Comparison of ENCODE assay signal across 8 cellular contexts in the genomic region with DNA sequence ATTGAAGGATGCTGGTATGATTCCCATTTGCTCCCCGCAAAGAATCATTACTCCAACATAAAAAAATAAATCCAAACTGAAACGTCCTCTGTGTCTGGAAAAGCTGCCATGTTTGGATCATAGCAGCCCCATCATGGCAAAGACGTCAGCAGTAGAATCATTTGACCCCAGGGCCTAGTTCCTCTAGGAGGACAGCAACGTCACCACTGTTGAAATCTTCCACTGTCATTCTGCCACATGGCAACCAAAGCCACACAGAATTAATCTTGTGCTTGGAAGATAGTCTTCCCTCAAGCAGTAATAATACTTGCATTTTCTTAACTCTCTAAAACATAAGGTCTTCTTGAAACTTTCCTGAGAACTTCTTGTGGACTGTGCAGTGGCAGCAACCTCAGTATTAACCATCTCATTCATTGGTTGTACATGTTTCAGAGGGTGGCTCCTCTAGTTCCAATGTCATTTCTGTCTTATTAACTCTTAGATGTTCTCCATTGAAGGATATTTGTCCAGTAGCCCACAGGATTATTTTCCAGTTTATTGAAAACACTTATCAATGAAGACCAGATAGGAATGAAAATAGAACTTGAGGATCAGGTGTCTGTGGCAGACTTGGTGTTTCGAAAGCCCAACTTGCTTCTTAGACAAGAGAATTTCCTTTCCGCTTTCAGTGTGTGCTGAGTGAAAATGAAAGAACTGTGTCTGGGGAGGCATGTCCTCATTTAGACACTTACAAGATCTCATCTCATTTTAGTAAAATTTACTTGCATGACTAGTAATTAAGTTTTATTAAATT.
DNase-seq lines count a peak whose midpoint lies in the region; ATAC-seq lines count a peak whose summit lies in the region.

No MANE protein-coding gene starts in this region.

- H3K4me1 ChIP-seq in HAP-1: no peaks in the 10 kb centered on the region

- peaks cover 3% of the 10 kb centered on the region; the same call in 1 of the 2 replicates for H3K27me3 ChIP-seq in HAP-1 (ENCODE audit: low read depth)

- H3K9me3 ChIP-seq in HAP-1: no peaks in the 10 kb centered on the region

- peak; percentile 97 for ATAC-seq in GM19397 (IDR thresholded peaks at IDR 0.05; ENCODE audit: unreplicated experiment)
- peak; percentile 99 for ATAC-seq in HG03025 (IDR thresholded peaks at IDR 0.05; ENCODE audit: low FRiP score, unreplicated experiment)

- in situ Hi-C loops in KBM-7 (cut with MboI; ENCODE audit: low pct_unique_long_range_greater_than_20kb, low sequenced_read_pairs) (no loop called here), HAP-1 (cut with MboI; ENCODE audit: low sequenced_read_pairs) (no loop called here)

- DNase-seq in CD1c-positive myeloid dendritic cell (ENCODE audit: extremely low spot score) (peak; percentile 89), NOMO-1 treated with dmso at 0.1 percent for 144 hours (lab: John Stamatoyannopoulos, UW; ENCODE audit: unreplicated experiment) (peak; percentile 62), KBM-7 (no peak), HAP-1 (ENCODE audit: low spot score in 2 of 2) (no peak), AML-193 (lab: John Stamatoyannopoulos, UW) (no peak), NCI-H526 treated with DMSO at 0.1 percent for 48 hours (lab: John Stamatoyannopoulos, UW) (no peak)

- no peaks in the 10 kb centered on the region for H3K36me3 ChIP-seq in HAP-1 (replicated peaks)

- no peak overlapping the region for H3K4me3 ChIP-seq in HAP-1

Comparison
In these comparisons a context has a peak if more than half of its experiments do, and no peak if none do; other contexts are left out.
1. DNase-seq: peak in CD1c-positive myeloid dendritic cell (single experiment) and NOMO-1 treated with dmso at 0.1 percent for 144 hours (single experiment); none in KBM-7 (single experiment), HAP-1 (0 of 2), AML-193 (0 of 2) and NCI-H526 treated with DMSO at 0.1 percent for 48 hours (single experiment).